1 cellular context compared by ENCODE assay signal in the genomic region with DNA sequence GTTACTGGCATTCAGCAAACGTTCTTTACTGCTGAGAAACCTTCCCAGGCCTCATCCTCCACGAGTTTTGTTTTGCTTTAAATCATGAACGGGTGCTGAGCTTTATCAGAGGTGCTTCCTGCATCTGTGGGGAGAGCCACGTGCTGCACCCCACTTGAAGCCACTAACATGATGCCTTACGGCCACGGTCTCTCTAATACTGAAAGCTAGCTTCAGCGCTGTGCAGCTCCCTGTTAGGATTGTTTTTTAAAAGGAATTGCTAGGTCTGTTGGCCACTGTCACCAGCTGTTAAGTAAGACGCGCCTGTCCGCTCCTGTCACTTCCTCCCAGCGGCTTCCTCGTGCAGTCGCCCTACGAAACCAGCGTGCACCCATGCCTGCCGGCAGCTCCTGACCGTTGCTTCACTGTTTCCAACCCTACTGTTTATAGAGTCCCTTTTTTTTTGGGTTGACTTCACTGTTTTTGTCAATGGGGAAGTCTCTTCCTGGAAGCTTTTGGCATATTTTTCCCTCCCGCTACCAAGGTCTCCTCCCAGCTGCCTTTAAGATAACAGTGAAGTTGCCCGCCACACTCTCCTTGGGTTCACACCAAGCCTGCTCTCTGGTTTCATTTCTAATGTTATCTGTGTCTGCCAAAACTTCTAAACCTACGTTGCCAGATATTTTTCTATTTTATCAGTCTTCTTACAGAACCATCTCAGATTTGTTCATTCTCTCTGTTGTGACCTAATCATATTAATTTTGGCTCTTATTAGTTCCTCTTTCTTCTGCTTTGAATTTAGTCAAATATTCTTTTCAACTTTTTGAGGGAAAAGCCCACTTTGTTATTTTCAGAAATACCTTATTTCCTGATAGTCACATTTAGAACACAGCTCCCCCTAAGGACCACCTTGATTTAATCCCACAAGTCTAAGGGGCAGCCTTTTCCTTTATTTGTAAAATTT.
TF ChIP-seq lines count a peak whose summit lies in the region.

No MANE protein-coding gene starts in this region.

TF ChIP-seq in K562, 482 proteins besides CTCF, POLR2A, EP300 and RAD21 (continued from another document):
- TF ChIP-seq E4F1 (CRISPR knock-in tag; IDR thresholded peaks at IDR 0.05; ENCODE audit: borderline replicate concordance) (no peak), TAF9B (IDR thresholded peaks at IDR 0.05; ENCODE audit: partially characterized antibody) (no peak), ZNF592 (IDR thresholded peaks at IDR 0.05) (no peak), TAL1 (IDR thresholded peaks at IDR 0.05) (peak; percentile 72), MYC (IDR thresholded peaks at IDR 0.05; ENCODE audit: low read depth, low read length) (no peak), MYC (CRISPR knock-in tag; IDR thresholded peaks at IDR 0.05; ENCODE audit: borderline replicate concordance, low read depth) (no peak), CEBPG (CRISPR knock-in tag; IDR thresholded peaks at IDR 0.05) (no peak), CEBPG (tag; conservative IDR thresholded peaks at IDR 0.05 in 1 of 2, IDR thresholded peaks at IDR 0.05 in 1 of 2) (0 out of 4 replicates have a peak, but pooled peaks of 1 of the 2 experiments have one; percentile 18), ZNF707 (CRISPR knock-in tag; conservative IDR thresholded peaks at IDR 0.05) (no peak), NFYB (IDR thresholded peaks at IDR 0.05; ENCODE audit: extremely low read depth, insufficient read length) (no peak), TBP (optimal IDR thresholded peaks at IDR 0.05; ENCODE audit: low read depth, low read length) (no peak), NFRKB (IDR thresholded peaks at IDR 0.05; ENCODE audit: low read depth) (no peak), LARP7 (IDR thresholded peaks at IDR 0.05) (no peak), ELF1 (tag; IDR thresholded peaks at IDR 0.05) (no peak; the same call in 1 of the 2 replicates), SMAD4 (CRISPR knock-in tag; conservative IDR thresholded peaks at IDR 0.05) (0 out of 2 replicates have a peak, but pooled peaks have one; percentile 32), KLF1 (tag; IDR thresholded peaks at IDR 0.05) (no peak), DDX20 (tag; IDR thresholded peaks at IDR 0.05; ENCODE audit: low read depth) (no peak), GABPB1 (CRISPR knock-in tag; IDR thresholded peaks at IDR 0.05) (no peak), CBFA2T2 (conservative IDR thresholded peaks at IDR 0.05) (peak; percentile 62), BRCA1 (IDR thresholded peaks at IDR 0.05) (no peak), BRCA1 (CRISPR knock-in tag; IDR thresholded peaks at IDR 0.05) (no peak), ZNF384 (IDR thresholded peaks at IDR 0.05; ENCODE audit: low read depth, low read length) (no peak), FOXM1 (IDR thresholded peaks at IDR 0.05; ENCODE audit: low read depth) (no peak; the same call in 1 of the 2 replicates), FOXM1 (CRISPR knock-in tag; IDR thresholded peaks at IDR 0.05; ENCODE audit: low read depth) (no peak), XRCC4 (IDR thresholded peaks at IDR 0.05; ENCODE audit: extremely low read depth, insufficient read depth, insufficient read length) (no peak), ZNF347 (CRISPR knock-in tag; IDR thresholded peaks at IDR 0.05; ENCODE audit: low read depth) (no peak)
- TF ChIP-seq, protein P1, sequence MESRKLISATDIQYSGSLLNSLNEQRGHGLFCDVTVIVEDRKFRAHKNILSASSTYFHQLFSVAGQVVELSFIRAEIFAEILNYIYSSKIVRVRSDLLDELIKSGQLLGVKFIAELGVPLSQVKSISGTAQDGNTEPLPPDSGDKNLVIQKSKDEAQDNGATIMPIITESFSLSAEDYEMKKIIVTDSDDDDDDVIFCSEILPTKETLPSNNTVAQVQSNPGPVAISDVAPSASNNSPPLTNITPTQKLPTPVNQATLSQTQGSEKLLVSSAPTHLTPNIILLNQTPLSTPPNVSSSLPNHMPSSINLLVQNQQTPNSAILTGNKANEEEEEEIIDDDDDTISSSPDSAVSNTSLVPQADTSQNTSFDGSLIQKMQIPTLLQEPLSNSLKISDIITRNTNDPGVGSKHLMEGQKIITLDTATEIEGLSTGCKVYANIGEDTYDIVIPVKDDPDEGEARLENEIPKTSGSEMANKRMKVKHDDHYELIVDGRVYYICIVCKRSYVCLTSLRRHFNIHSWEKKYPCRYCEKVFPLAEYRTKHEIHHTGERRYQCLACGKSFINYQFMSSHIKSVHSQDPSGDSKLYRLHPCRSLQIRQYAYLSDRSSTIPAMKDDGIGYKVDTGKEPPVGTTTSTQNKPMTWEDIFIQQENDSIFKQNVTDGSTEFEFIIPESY (CRISPR knock-in tag; IDR thresholded peaks at IDR 0.05) = 0 out of 2 replicates have a peak, but pooled peaks have one; percentile 24
